ENCODE assay signal across 2 cellular contexts in genomic region chr12:110105961-110106540, GRCh38.
TF ChIP-seq lines count a peak whose summit lies in the region.

No MANE protein-coding gene starts in this region.

TF ChIP-seq in GM23338, 12 proteins besides CTCF, POLR2A, EP300 and RAD21:
- no peak for TF ChIP-seq ZNF331 (CRISPR knock-in tag; IDR thresholded peaks at IDR 0.05; ENCODE audit: low read depth)
- TF ChIP-seq STAT1 (IDR thresholded peaks at IDR 0.05; ENCODE audit: unreplicated experiment): no peak
- no peak for TF ChIP-seq ETS1 (IDR thresholded peaks at IDR 0.05)
- TF ChIP-seq, protein P1, sequence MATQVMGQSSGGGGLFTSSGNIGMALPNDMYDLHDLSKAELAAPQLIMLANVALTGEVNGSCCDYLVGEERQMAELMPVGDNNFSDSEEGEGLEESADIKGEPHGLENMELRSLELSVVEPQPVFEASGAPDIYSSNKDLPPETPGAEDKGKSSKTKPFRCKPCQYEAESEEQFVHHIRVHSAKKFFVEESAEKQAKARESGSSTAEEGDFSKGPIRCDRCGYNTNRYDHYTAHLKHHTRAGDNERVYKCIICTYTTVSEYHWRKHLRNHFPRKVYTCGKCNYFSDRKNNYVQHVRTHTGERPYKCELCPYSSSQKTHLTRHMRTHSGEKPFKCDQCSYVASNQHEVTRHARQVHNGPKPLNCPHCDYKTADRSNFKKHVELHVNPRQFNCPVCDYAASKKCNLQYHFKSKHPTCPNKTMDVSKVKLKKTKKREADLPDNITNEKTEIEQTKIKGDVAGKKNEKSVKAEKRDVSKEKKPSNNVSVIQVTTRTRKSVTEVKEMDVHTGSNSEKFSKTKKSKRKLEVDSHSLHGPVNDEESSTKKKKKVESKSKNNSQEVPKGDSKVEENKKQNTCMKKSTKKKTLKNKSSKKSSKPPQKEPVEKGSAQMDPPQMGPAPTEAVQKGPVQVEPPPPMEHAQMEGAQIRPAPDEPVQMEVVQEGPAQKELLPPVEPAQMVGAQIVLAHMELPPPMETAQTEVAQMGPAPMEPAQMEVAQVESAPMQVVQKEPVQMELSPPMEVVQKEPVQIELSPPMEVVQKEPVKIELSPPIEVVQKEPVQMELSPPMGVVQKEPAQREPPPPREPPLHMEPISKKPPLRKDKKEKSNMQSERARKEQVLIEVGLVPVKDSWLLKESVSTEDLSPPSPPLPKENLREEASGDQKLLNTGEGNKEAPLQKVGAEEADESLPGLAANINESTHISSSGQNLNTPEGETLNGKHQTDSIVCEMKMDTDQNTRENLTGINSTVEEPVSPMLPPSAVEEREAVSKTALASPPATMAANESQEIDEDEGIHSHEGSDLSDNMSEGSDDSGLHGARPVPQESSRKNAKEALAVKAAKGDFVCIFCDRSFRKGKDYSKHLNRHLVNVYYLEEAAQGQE (IDR thresholded peaks at IDR 0.05; ENCODE audit: unreplicated experiment): no peak
- TF ChIP-seq ZNF114 (CRISPR knock-in tag; IDR thresholded peaks at IDR 0.05): no peak
- TF ChIP-seq, protein P2, sequence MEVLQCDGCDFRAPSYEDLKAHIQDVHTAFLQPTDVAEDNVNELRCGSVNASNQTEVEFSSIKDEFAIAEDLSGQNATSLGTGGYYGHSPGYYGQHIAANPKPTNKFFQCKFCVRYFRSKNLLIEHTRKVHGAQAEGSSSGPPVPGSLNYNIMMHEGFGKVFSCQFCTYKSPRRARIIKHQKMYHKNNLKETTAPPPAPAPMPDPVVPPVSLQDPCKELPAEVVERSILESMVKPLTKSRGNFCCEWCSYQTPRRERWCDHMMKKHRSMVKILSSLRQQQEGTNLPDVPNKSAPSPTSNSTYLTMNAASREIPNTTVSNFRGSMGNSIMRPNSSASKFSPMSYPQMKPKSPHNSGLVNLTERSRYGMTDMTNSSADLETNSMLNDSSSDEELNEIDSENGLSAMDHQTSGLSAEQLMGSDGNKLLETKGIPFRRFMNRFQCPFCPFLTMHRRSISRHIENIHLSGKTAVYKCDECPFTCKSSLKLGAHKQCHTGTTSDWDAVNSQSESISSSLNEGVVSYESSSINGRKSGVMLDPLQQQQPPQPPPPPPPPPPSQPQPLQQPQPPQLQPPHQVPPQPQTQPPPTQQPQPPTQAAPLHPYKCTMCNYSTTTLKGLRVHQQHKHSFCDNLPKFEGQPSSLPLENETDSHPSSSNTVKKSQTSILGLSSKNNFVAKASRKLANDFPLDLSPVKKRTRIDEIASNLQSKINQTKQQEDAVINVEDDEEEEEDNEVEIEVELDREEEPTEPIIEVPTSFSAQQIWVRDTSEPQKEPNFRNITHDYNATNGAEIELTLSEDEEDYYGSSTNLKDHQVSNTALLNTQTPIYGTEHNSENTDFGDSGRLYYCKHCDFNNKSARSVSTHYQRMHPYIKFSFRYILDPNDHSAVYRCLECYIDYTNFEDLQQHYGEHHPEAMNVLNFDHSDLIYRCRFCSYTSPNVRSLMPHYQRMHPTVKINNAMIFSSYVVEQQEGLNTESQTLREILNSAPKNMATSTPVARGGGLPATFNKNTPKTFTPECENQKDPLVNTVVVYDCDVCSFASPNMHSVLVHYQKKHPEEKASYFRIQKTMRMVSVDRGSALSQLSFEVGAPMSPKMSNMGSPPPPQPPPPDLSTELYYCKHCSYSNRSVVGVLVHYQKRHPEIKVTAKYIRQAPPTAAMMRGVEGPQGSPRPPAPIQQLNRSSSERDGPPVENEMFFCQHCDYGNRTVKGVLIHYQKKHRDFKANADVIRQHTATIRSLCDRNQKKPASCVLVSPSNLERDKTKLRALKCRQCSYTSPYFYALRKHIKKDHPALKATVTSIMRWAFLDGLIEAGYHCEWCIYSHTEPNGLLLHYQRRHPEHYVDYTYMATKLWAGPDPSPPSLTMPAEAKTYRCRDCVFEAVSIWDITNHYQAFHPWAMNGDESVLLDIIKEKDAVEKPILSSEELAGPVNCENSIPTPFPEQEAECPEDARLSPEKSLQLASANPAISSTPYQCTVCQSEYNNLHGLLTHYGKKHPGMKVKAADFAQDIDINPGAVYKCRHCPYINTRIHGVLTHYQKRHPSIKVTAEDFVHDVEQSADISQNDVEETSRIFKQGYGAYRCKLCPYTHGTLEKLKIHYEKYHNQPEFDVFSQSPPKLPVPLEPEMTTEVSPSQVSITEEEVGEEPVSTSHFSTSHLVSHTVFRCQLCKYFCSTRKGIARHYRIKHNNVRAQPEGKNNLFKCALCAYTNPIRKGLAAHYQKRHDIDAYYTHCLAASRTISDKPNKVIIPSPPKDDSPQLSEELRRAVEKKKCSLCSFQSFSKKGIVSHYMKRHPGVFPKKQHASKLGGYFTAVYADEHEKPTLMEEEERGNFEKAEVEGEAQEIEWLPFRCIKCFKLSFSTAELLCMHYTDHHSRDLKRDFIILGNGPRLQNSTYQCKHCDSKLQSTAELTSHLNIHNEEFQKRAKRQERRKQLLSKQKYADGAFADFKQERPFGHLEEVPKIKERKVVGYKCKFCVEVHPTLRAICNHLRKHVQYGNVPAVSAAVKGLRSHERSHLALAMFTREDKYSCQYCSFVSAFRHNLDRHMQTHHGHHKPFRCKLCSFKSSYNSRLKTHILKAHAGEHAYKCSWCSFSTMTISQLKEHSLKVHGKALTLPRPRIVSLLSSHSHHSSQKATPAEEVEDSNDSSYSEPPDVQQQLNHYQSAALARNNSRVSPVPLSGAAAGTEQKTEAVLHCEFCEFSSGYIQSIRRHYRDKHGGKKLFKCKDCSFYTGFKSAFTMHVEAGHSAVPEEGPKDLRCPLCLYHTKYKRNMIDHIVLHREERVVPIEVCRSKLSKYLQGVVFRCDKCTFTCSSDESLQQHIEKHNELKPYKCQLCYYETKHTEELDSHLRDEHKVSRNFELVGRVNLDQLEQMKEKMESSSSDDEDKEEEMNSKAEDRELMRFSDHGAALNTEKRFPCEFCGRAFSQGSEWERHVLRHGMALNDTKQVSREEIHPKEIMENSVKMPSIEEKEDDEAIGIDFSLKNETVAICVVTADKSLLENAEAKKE (CRISPR knock-in tag; IDR thresholded peaks at IDR 0.05): no peak
- TF ChIP-seq CREB1 (CRISPR knock-in tag; IDR thresholded peaks at IDR 0.05; ENCODE audit: low read depth): no peak
- no peak for TF ChIP-seq EZH2 (IDR thresholded peaks at IDR 0.05; ENCODE audit: low read depth, unreplicated experiment)
- no peak for TF ChIP-seq POLR2AphosphoS5 (IDR thresholded peaks at IDR 0.05; ENCODE audit: low read depth)
- TF ChIP-seq EZH2phosphoT487 (IDR thresholded peaks at IDR 0.05; ENCODE audit: unreplicated experiment): no peak
- TF ChIP-seq NANOG (IDR thresholded peaks at IDR 0.05; ENCODE audit: borderline replicate concordance): no peak
- no peak for TF ChIP-seq JUNB (IDR thresholded peaks at IDR 0.05; ENCODE audit: unreplicated experiment)

TF ChIP-seq in HepG2, 621 proteins besides CTCF, POLR2A, EP300 and RAD21:
- no peak for TF ChIP-seq NFKBIZ (CRISPR knock-in tag; IDR thresholded peaks at IDR 0.05)
- no peak for TF ChIP-seq DBP (CRISPR knock-in tag; IDR thresholded peaks at IDR 0.05; ENCODE audit: not compliant biosample characterization)
- no peak for TF ChIP-seq SCMH1 (CRISPR knock-in tag; IDR thresholded peaks at IDR 0.05; ENCODE audit: borderline replicate concordance)
